ENCODE assay signal across 12 cellular contexts in the genomic region with DNA sequence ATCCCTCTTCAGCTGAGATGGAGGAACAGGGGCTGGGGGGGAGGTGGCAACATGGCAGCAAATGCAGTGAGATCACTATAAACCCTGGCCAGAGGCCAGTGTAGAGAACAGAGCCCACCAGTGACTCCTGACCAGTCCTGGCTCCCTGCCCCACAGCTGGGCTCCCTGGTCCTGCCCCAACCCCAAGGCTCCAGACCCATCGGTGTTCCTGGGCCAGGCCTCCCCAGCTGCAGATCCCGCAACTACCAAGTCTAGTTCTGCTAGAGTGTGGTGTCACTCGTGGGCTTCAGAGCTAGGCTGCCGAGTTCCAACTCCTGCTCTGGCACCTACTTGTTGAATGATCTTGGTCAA. TPM values are rescaled to one million over a fixed set of nuclear protein-coding genes. Genes with fewer than 3 reads are reported as not detected.
DNase-seq lines count a peak whose midpoint lies in the region; ATAC-seq and TF ChIP-seq lines count a peak whose summit lies in the region.
"Had no signal": no experiment of that assay in that cellular context is flagged by ENCODE, and none has a peak within 500 bp of the region (broad histone marks: within the 10 kb centered on the region; RNA-seq: fewer than 3 reads in every experiment).

No MANE protein-coding gene starts in this region.

- no peaks in the 10 kb centered on the region for H3K9me3 Mint-ChIP-seq in naive thymus-derived CD4-positive, alpha-beta T cell

- H3K4me1 ChIP-seq in BLaER1 treated with 17β-estradiol and CSF1 and Interleukin-3, amounts not matched to agents 10 nM and 100 nM, result peaks cover 93 to 99% (median 96%) of the 10 kb centered on the region in 10 experiments
- peaks cover 89% of the 10 kb centered on the region for H3K4me1 ChIP-seq in Karpas-422 (ENCODE audit: low read length)
- H3K4me1 ChIP-seq in naive thymus-derived CD4-positive, alpha-beta T cell (ENCODE audit: control insufficient read depth in 2 of 2, insufficient read depth in 2 of 2, low read length in 2 of 2), result peaks cover 94% of the 10 kb centered on the region in 2 donors

- H3K4me3 Mint-ChIP-seq in naive thymus-derived CD4-positive, alpha-beta T cell, result peak overlapping the region; percentile 7 to 98 (median 86)

- ATAC-seq in naive thymus-derived CD4-positive, alpha-beta T cell, result no peak
- ATAC-seq in HG02798 (IDR thresholded peaks at IDR 0.05; ENCODE audit: poor library complexity, unreplicated experiment), result no peak
- ATAC-seq: gastrocnemius medialis had no signal

- H4K20me1 ChIP-seq in BLaER1 treated with 17β-estradiol and CSF1 and Interleukin-3, amounts not matched to agents 10 nM and 100 nM, result no peaks in the 10 kb centered on the region
- no peaks in the 10 kb centered on the region for H4K20me1 ChIP-seq in Karpas-422 (ENCODE audit: insufficient read depth, low read depth, low read length)

- H3K9ac ChIP-seq in BLaER1 treated with 17β-estradiol and CSF1 and Interleukin-3, amounts not matched to agents 10 nM and 100 nM, result peak overlapping the region; percentile 30 to 97 (median 89); a peak in 19 of 22 replicates
- H3K9ac ChIP-seq in Karpas-422 (ENCODE audit: low read length), result peak overlapping the region; percentile 81

- no peaks in the 10 kb centered on the region for H3K27me3 Mint-ChIP-seq in naive thymus-derived CD4-positive, alpha-beta T cell

- no peaks in the 10 kb centered on the region for H3K9me2 ChIP-seq in Karpas-422 (replicated peaks; ENCODE audit: insufficient read depth, low read length)

- H3K27me3 ChIP-seq in BLaER1 treated with 17β-estradiol and CSF1 and Interleukin-3, amounts not matched to agents 10 nM and 100 nM, result no peaks in the 10 kb centered on the region
- H3K27me3 ChIP-seq in Karpas-422 (ENCODE audit: low read length), result no peaks in the 10 kb centered on the region
- H3K27me3 ChIP-seq in naive thymus-derived CD4-positive, alpha-beta T cell (ENCODE audit: control insufficient read depth in 2 of 2, insufficient read depth in 2 of 2, low read length in 2 of 2), result no peaks in the 10 kb centered on the region
- H3K27me3 ChIP-seq: gastrocnemius medialis, tibial nerve had no signal

- H3K27ac ChIP-seq in BLaER1 treated with 17β-estradiol and CSF1 and Interleukin-3, amounts not matched to agents 10 nM and 100 nM, result peak overlapping the region; percentile 79 to 100 (median 99); a peak in 21 of 22 replicates
- peak overlapping the region; percentile 97 for H3K27ac ChIP-seq in Karpas-422 (ENCODE audit: low read length)
- H3K27ac ChIP-seq in caudate nucleus (ENCODE audit: low read depth, low read length), result peak overlapping the region; percentile 96
- peak overlapping the region; percentile 70 for H3K27ac ChIP-seq in naive thymus-derived CD4-positive, alpha-beta T cell (ENCODE audit: low read depth, low read length)
- H3K27ac ChIP-seq: gastrocnemius medialis had no signal

- peaks cover 67 to 99% (median 86%) of the 10 kb centered on the region in 7 donors for H3K4me1 Mint-ChIP-seq in naive thymus-derived CD4-positive, alpha-beta T cell

- H3K36me3 ChIP-seq in BLaER1 treated with 17β-estradiol and CSF1 and Interleukin-3, amounts not matched to agents 10 nM and 100 nM, result peaks cover 54 to 78% (median 68%) of the 10 kb centered on the region in 11 experiments
- H3K36me3 ChIP-seq in Karpas-422 (ENCODE audit: insufficient read depth, low read length), result peaks cover 38% of the 10 kb centered on the region; the same call in 1 of the 2 replicates
- H3K36me3 ChIP-seq in naive thymus-derived CD4-positive, alpha-beta T cell (ENCODE audit: control insufficient read depth in 2 of 3, insufficient read depth in 3 of 3, low read length in 3 of 3), result peaks cover 19 to 50% (median 26%) of the 10 kb centered on the region in 3 experiments
- H3K36me3 ChIP-seq: gastrocnemius medialis had no signal

- no peak overlapping the region for H2AFZ ChIP-seq in Karpas-422 (ENCODE audit: low read length)

- peaks cover 9 to 64% (median 45%) of the 10 kb centered on the region in 5 donors for H3K36me3 Mint-ChIP-seq in naive thymus-derived CD4-positive, alpha-beta T cell

- DNase-seq in Karpas-422, result no peak
- peak in 58 of 61 donors; percentile 39 to 94 (median 86) for DNase-seq in caudate nucleus (lab: John Stamatoyannopoulos, UW)
- DNase-seq in naive thymus-derived CD4-positive, alpha-beta T cell, result no peak
- DNase-seq in stimulated activated CD8-positive, alpha-beta memory T cell treated with anti-CD3 and anti-CD28 coated beads, Interleukin-4, amount 100 ng/mL, for 48 hours, result no peak
- no peak for DNase-seq in lower leg skin (ENCODE audit: low spot score in 2 of 2)
- no peak for DNase-seq in stimulated activated naive CD4-positive, alpha-beta T cell (lab: John Stamatoyannopoulos, UW)
- DNase-seq: activated CD4-positive, alpha-beta T cell treated with anti-CD3 and anti-CD28 coated beads for 4 hours; Caco-2; gastrocnemius medialis had no signal

- no peaks in the 10 kb centered on the region for H3K9me3 ChIP-seq in BLaER1 treated with 17β-estradiol and CSF1 and Interleukin-3, amounts not matched to agents 10 nM and 100 nM (replicated peaks in 1 of 11)
- no peaks in the 10 kb centered on the region for H3K9me3 ChIP-seq in Karpas-422 (ENCODE audit: low read length)
- no peaks in the 10 kb centered on the region for H3K9me3 ChIP-seq in naive thymus-derived CD4-positive, alpha-beta T cell (ENCODE audit: control insufficient read depth in 2 of 3, low read length in 3 of 3)
- H3K9me3 ChIP-seq: Caco-2, gastrocnemius medialis, tibial nerve had no signal

- H3K4me3 ChIP-seq in BLaER1 treated with 17β-estradiol and CSF1 and Interleukin-3, amounts not matched to agents 10 nM and 100 nM, result peak overlapping the region in 7 of 10 experiments; percentile 34 to 62 (median 48); a peak in 13 of 20 replicates
- H3K4me3 ChIP-seq in Karpas-422 (ENCODE audit: low read length), result no peak overlapping the region
- H3K4me3 ChIP-seq in naive thymus-derived CD4-positive, alpha-beta T cell (ENCODE audit: low read length), result peak overlapping the region; percentile 51
- H3K4me3 ChIP-seq in lower leg skin (ENCODE audit: low read depth, poor library complexity, severe bottlenecking), result no peak overlapping the region
- H3K4me3 ChIP-seq: gastrocnemius medialis, tibial nerve had no signal

- peak overlapping the region; percentile 87 to 98 (median 94) for H3K4me2 ChIP-seq in BLaER1 treated with 17β-estradiol and CSF1 and Interleukin-3, amounts not matched to agents 10 nM and 100 nM
- peak overlapping the region; percentile 3 for H3K4me2 ChIP-seq in Karpas-422 (ENCODE audit: low read depth, low read length, poor library complexity, severe bottlenecking)

- POLR2A ChIA-PET in naive thymus-derived CD4-positive, alpha-beta T cell (lab: Charles Lee), result interaction anchor here (0.8 to 33.8 kb wide), 4 partner anchors 20 to 216 kb away, joined by 3 to 978 read pairs (median 12); partner anchors contain the start of genes AKNA and ATP6V1G1

- H3K79me2 ChIP-seq in Karpas-422 (ENCODE audit: low read length), result peaks cover 38% of the 10 kb centered on the region

- TF ChIP-seq POLR2A in lower leg skin (IDR thresholded peaks at IDR 0.05), result no peak

- TF ChIP-seq CTCF in lower leg skin (IDR thresholded peaks at IDR 0.05), result no peak

- H3K27ac Mint-ChIP-seq in naive thymus-derived CD4-positive, alpha-beta T cell, result peak overlapping the region; percentile 53 to 97 (median 85)

- intact Hi-C loops in naive thymus-derived CD4-positive, alpha-beta T cell (cut with micrococcal nuclease), result no loop called here
- intact Hi-C loops in lower leg skin (cut with DNase I; ENCODE audit: low total_unique reads), result no loop called here

- CTCF ChIA-PET in naive thymus-derived CD4-positive, alpha-beta T cell (lab: Charles Lee), result interaction anchor here (0.9 to 1.8 kb wide), 4 partner anchors 19 to 285 kb away, joined by 3 to 5 read pairs (median 3); no protein-coding TSS in a partner anchor

- 77 to 92% methylated on average over 4 of the region's 4 CpGs for WGBS in lower leg skin, 2 donors

RNA-seq across cellular contexts. Expression of gene AKNA, which starts 16.8 kb away (rescaled TPM):
- total RNA-seq in Karpas-422 (2014; rRNA removed; shearing (Covaris generic); ENCODE audit: low replicate concordance), result 77.9 and 122 TPM in 2 replicates
- 100 to 1,000 TPM; 276 to 403 (median 375) TPM for total RNA-seq in naive thymus-derived CD4-positive, alpha-beta T cell
- polyA plus RNA-seq in naive thymus-derived CD4-positive, alpha-beta T cell, result 10 to 100 TPM; 20.5 to 39.6 TPM
- 10 to 100 TPM in 1 of 4 donors, 1 to 10 TPM in 3; 6.4 to 13.2 (median 8.0) TPM for total RNA-seq in lower leg skin

RNA-seq across cellular contexts. Expression of gene ORM2, which starts 41.3 kb away (rescaled TPM):
- not detected in 2 replicates for total RNA-seq in Karpas-422 (2014; rRNA removed; shearing (Covaris generic); ENCODE audit: low replicate concordance)
- total RNA-seq in naive thymus-derived CD4-positive, alpha-beta T cell, result not detected
- polyA plus RNA-seq in naive thymus-derived CD4-positive, alpha-beta T cell, result not detected
- total RNA-seq in lower leg skin, result not detected
- total RNA-seq: tibial nerve had no signal

RNA-seq across cellular contexts. Expression of gene ORM1, which starts 48.1 kb away (rescaled TPM):
- total RNA-seq in Karpas-422 (2014; rRNA removed; shearing (Covaris generic); ENCODE audit: low replicate concordance), result not detected in 2 replicates
- total RNA-seq in naive thymus-derived CD4-positive, alpha-beta T cell, result under 1 TPM in 1 of 5 experiments, not detected in 4; 0.29 TPM
- not detected for polyA plus RNA-seq in naive thymus-derived CD4-positive, alpha-beta T cell
- not detected for total RNA-seq in lower leg skin
- total RNA-seq: tibial nerve had no signal

Comparison
In these comparisons a context has a peak if more than half of its experiments do, and no peak if none do; other contexts are left out.
1. H3K4me3 ChIP-seq: peak in BLaER1 treated with 17β-estradiol and CSF1 and Interleukin-3, amounts not matched to agents 10 nM and 100 nM (7 of 10) and naive thymus-derived CD4-positive, alpha-beta T cell (single experiment); none in Karpas-422 (single experiment) and lower leg skin (single experiment).
2. DNase-seq: peak in caudate nucleus (58 of 61); none in Karpas-422 (single experiment), naive thymus-derived CD4-positive, alpha-beta T cell (0 of 9), stimulated activated CD8-positive, alpha-beta memory T cell treated with anti-CD3 and anti-CD28 coated beads, Interleukin-4, amount 100 ng/mL, for 48 hours (single experiment), lower leg skin (0 of 2) and stimulated activated naive CD4-positive, alpha-beta T cell (0 of 6).
3. Peak in every context shown above with its lines, with median percentiles within 50 percentile points of each other: H3K27ac ChIP-seq.